ENCODE assay signal across 8 cellular contexts in the genomic region with DNA sequence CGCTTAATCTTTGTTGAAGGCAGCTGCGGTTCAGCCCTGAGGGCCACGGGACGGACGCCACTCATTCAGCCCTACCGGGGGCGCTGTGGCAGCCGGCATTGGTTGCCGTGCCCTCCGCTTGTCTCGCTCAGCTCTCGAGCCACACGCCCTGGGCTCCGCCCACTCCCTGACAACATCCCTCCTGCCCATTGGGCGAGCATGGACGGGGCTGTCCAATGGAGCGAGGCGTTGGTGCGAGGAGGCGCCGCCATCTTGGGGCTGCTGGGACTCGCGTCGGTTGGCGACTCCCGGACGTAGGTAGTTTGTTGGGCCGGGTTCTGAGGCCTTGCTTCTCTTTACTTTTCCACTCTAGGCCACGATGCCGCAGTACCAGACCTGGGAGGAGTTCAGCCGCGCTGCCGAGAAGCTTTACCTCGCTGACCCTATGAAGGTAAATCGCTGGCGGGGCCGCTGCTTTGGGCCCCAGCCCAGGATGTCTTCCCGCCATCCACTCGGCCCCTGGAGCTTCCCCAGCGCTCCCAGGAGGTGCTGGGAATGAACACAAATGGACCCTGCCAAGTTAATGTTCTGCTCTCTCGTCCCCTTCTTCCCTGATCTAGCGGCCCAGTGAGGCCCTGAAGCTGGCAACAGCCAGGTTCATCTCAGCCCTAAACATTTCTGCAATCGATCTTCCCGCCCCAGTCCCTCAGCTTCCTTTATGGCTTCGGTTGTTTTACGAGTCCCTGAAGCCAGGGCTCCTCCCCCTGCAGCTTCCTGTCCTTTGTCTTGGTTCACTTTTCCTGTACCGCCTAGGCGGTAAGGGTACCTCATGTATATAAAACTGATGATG. TPM values are rescaled to one million over a fixed set of nuclear protein-coding genes. Genes with fewer than 3 reads are reported as not detected.
DNase-seq lines count a peak whose midpoint lies in the region; ATAC-seq and TF ChIP-seq lines count a peak whose summit lies in the region.

A gene with protein sequence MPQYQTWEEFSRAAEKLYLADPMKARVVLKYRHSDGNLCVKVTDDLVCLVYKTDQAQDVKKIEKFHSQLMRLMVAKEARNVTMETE (plus strand): TSS at position 244 of the 829 bp plus-strand sequence. CDS start 115 bp downstream, at position 359.

- peaks cover 6 to 60% (median 28%) of the 10 kb centered on the region in 4 donors for H3K4me1 Mint-ChIP-seq in CD4-positive, CD25-positive, alpha-beta regulatory T cell

- under 1% methylated on average over 48 of the region's 48 CpGs for WGBS in liver

- no peaks in the 10 kb centered on the region for H3K27me3 ChIP-seq in CD4-positive, CD25-positive, alpha-beta regulatory T cell (ENCODE audit: control insufficient read depth, insufficient read depth, low read length)
- H3K27me3 ChIP-seq in dorsolateral prefrontal cortex = no peaks in the 10 kb centered on the region
- no peaks in the 10 kb centered on the region for H3K27me3 ChIP-seq in liver (ENCODE audit: control insufficient read depth in 4 of 4, insufficient read depth in 4 of 4, low read length in 3 of 4)

- TF ChIP-seq RAD21 in liver (IDR thresholded peaks at IDR 0.05) = peak; percentile 85 to 88

- H3K27me3 Mint-ChIP-seq in CD4-positive, CD25-positive, alpha-beta regulatory T cell = no peaks in the 10 kb centered on the region

- TF ChIP-seq CTCF in dorsolateral prefrontal cortex (IDR thresholded peaks at IDR 0.05 in 54 of 56, conservative IDR thresholded peaks at IDR 0.05 in 2 of 56; ENCODE audit: low read depth in 1 of 56, partially characterized antibody in 56 of 56) = peak; percentile 67 to 96 (median 90)
- TF ChIP-seq CTCF in liver (IDR thresholded peaks at IDR 0.05; ENCODE audit: low read depth, low read length, missing input control) = peak; percentile 85

- peak within 1 kb of the TSS; percentile 99 for H3K4me3 ChIP-seq in CD4-positive, CD25-positive, alpha-beta regulatory T cell (ENCODE audit: low read depth, low read length)
- peak within 1 kb of the TSS; percentile 36 to 99 (median 86) for H3K4me3 ChIP-seq in dorsolateral prefrontal cortex
- peak within 1 kb of the TSS; percentile 67 to 98 (median 71) for H3K4me3 ChIP-seq in liver (ENCODE audit: low read depth in 1 of 3, low read length in 3 of 3)

- no peak within 1 kb of the TSS for H3K27ac Mint-ChIP-seq in CD4-positive, CD25-positive, alpha-beta regulatory T cell

- H3K9me3 ChIP-seq in CD4-positive, CD25-positive, alpha-beta regulatory T cell (ENCODE audit: control insufficient read depth in 2 of 2, low read length in 2 of 2) = no peaks in the 10 kb centered on the region
- no peaks in the 10 kb centered on the region for H3K9me3 ChIP-seq in liver (ENCODE audit: control insufficient read depth in 4 of 4, low read length in 3 of 4)

- peak within 1 kb of the TSS; percentile 35 to 98 for H3K9ac ChIP-seq in liver (ENCODE audit: low read depth in 1 of 2, low read length in 2 of 2)

- peaks cover 0 to 1% (median 0%) of the 10 kb centered on the region in 7 donors for H3K9me3 Mint-ChIP-seq in CD4-positive, CD25-positive, alpha-beta regulatory T cell

- intact Hi-C loops in dorsolateral prefrontal cortex (cut with DNase I) = loop anchor here (1.0 to 10.0 kb wide), 10 partner anchors 35 to 233 kb away; a partner anchor contains a TSS

- H3K27ac ChIP-seq in CD4-positive, CD25-positive, alpha-beta regulatory T cell (ENCODE audit: insufficient read depth, low read length, poor library complexity, severe bottlenecking) = peak within 1 kb of the TSS; percentile 99
- H3K27ac ChIP-seq in dorsolateral prefrontal cortex (peak within 1 kb of the TSS; percentile 41 to 98 (median 93)), liver (ENCODE audit: low read depth in 1 of 2, low read length in 2 of 2) (peak within 1 kb of the TSS; percentile 79 to 89)

- DNase-seq in CD4-positive, CD25-positive, alpha-beta regulatory T cell = peak; percentile 98 to 99 (median 99)
- DNase-seq in NCI-H748 treated with DMSO at 0.1 percent for 48 hours (lab: John Stamatoyannopoulos, UW) = peak; percentile 88
- DNase-seq in activated CD4-positive, alpha-beta T cell treated with anti-CD3 and anti-CD28 coated beads, Interleukin-2, amount 50 U/mL, for 4 hours = peak; percentile 98
- peak; percentile 96 to 99 (median 98) for DNase-seq in dorsolateral prefrontal cortex
- peak; percentile 99 for DNase-seq in stimulated activated CD4-positive, alpha-beta T cell treated with anti-CD3 and anti-CD28 coated beads, Interleukin-4, amount 100 ng/mL, for 24 hours

- H3K36me3 Mint-ChIP-seq in CD4-positive, CD25-positive, alpha-beta regulatory T cell = peaks cover 26% of the 10 kb centered on the region

- no peak within 1 kb of the TSS for H3K4me3 Mint-ChIP-seq in CD4-positive, CD25-positive, alpha-beta regulatory T cell

- ATAC-seq in CD4-positive, CD25-positive, alpha-beta regulatory T cell (ENCODE audit: low read depth in 2 of 2) = peak; percentile 97 to 98
- ATAC-seq in GM19395 (IDR thresholded peaks at IDR 0.05; ENCODE audit: unreplicated experiment) (peak; percentile 98), HG03565 (IDR thresholded peaks at IDR 0.05; ENCODE audit: unreplicated experiment) (peak; percentile 100)

- H3K36me3 ChIP-seq in CD4-positive, CD25-positive, alpha-beta regulatory T cell (ENCODE audit: control insufficient read depth, insufficient read depth, low read length) = peaks cover 20% of the 10 kb centered on the region
- no peaks in the 10 kb centered on the region for H3K36me3 ChIP-seq in liver (ENCODE audit: control insufficient read depth in 4 of 4, insufficient read depth in 3 of 4, low read depth in 1 of 4, low read length in 3 of 4)

- peaks cover 57% of the 10 kb centered on the region for H3K4me1 ChIP-seq in CD4-positive, CD25-positive, alpha-beta regulatory T cell (ENCODE audit: control insufficient read depth, insufficient read depth, low read length, poor library complexity, severe bottlenecking)
- H3K4me1 ChIP-seq in liver (ENCODE audit: control insufficient read depth in 4 of 4, insufficient read depth in 4 of 4, low read length in 3 of 4) = peaks cover 9 to 35% (median 23%) of the 10 kb centered on the region in 4 donors

TF ChIP-seq in liver, 16 proteins besides CTCF, POLR2A, EP300 and RAD21 (continues in another document):
- TF ChIP-seq HNF4G (IDR thresholded peaks at IDR 0.05) = no peak
- TF ChIP-seq JUND (IDR thresholded peaks at IDR 0.05) = no peak
- TF ChIP-seq EGR1 (IDR thresholded peaks at IDR 0.05; ENCODE audit: low read depth in 2 of 2) = peak; percentile 40 to 53
- TF ChIP-seq, protein P1, sequence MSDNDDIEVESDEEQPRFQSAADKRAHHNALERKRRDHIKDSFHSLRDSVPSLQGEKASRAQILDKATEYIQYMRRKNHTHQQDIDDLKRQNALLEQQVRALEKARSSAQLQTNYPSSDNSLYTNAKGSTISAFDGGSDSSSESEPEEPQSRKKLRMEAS (IDR thresholded peaks at IDR 0.05) = peak; percentile 7
- TF ChIP-seq GABPA (IDR thresholded peaks at IDR 0.05 in 1 of 2, conservative IDR thresholded peaks at IDR 0.05 in 1 of 2) = peak in 1 of 2 donors; percentile 20
- TF ChIP-seq SP1 (IDR thresholded peaks at IDR 0.05) = peak; percentile 93
- no peak for TF ChIP-seq FOXA1 (IDR thresholded peaks at IDR 0.05)
- peak; percentile 25 to 41 for TF ChIP-seq RXRA (IDR thresholded peaks at IDR 0.05)
- no peak for TF ChIP-seq FOXA2 (IDR thresholded peaks at IDR 0.05)
- TF ChIP-seq YY1 (IDR thresholded peaks at IDR 0.05) = peak; percentile 99
- TF ChIP-seq NR2F2 (IDR thresholded peaks at IDR 0.05) = no peak
- no peak for TF ChIP-seq HNF4A (conservative IDR thresholded peaks at IDR 0.05)
- TF ChIP-seq, protein P2, sequence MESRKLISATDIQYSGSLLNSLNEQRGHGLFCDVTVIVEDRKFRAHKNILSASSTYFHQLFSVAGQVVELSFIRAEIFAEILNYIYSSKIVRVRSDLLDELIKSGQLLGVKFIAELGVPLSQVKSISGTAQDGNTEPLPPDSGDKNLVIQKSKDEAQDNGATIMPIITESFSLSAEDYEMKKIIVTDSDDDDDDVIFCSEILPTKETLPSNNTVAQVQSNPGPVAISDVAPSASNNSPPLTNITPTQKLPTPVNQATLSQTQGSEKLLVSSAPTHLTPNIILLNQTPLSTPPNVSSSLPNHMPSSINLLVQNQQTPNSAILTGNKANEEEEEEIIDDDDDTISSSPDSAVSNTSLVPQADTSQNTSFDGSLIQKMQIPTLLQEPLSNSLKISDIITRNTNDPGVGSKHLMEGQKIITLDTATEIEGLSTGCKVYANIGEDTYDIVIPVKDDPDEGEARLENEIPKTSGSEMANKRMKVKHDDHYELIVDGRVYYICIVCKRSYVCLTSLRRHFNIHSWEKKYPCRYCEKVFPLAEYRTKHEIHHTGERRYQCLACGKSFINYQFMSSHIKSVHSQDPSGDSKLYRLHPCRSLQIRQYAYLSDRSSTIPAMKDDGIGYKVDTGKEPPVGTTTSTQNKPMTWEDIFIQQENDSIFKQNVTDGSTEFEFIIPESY (IDR thresholded peaks at IDR 0.05) = peak; percentile 45
- TF ChIP-seq TAF1 (conservative IDR thresholded peaks at IDR 0.05) = peak; percentile 66

RNA-seq across cellular contexts. Expression of the gene that starts here (rescaled TPM):
- 76.7 TPM for total RNA-seq in CD4-positive, CD25-positive, alpha-beta regulatory T cell
- 100 to 1,000 TPM; 292 to 367 (median 345) TPM for polyA plus RNA-seq in CD4-positive, CD25-positive, alpha-beta regulatory T cell
- total RNA-seq in dorsolateral prefrontal cortex = 100 to 1,000 TPM; 175 to 327 (median 230) TPM
- total RNA-seq in liver = 100 to 1,000 TPM; 152 to 154 TPM
- 100 to 1,000 TPM; 154 to 179 TPM for polyA plus RNA-seq in liver

Comparison
In these comparisons a context has a peak if more than half of its experiments do, and no peak if none do; other contexts are left out.
1. Peak in every context shown above with its lines: DNase-seq, ATAC-seq, H3K4me3 ChIP-seq and H3K27ac ChIP-seq.